8 cellular contexts compared by ENCODE assay signal in genomic region chr9:132351404-132352050, GRCh38. TPM values are rescaled to one million over a fixed set of nuclear protein-coding genes. Genes with fewer than 3 reads are reported as not detected.
DNase-seq lines count a peak whose midpoint lies in the region; ATAC-seq and TF ChIP-seq lines count a peak whose summit lies in the region.

No MANE protein-coding gene starts in this region.

- H3K79me2 ChIP-seq in parathyroid adenoma, result peaks cover 2% of the 10 kb centered on the region

- peaks cover 44% of the 10 kb centered on the region for H3K4me1 Mint-ChIP-seq in central memory CD8-positive, alpha-beta T cell

- intact Hi-C loops in left ventricle myocardium superior (cut with micrococcal nuclease), result no loop called here

- no peak for ATAC-seq in central memory CD8-positive, alpha-beta T cell (replicated peaks; ENCODE audit: extremely low read depth, poor library complexity, severe bottlenecking)
- ATAC-seq in GM18873 (IDR thresholded peaks at IDR 0.05; ENCODE audit: low FRiP score, unreplicated experiment) (no peak), HG03095 (IDR thresholded peaks at IDR 0.05; ENCODE audit: unreplicated experiment) (no peak), left ventricle myocardium superior (no peak), GM21576 (IDR thresholded peaks at IDR 0.05; ENCODE audit: unreplicated experiment) (no peak)

- H3K27me3 ChIP-seq in parathyroid adenoma (ENCODE audit: control insufficient read depth, insufficient read depth, low read length), result no peaks in the 10 kb centered on the region

- no peaks in the 10 kb centered on the region for H3K27me3 Mint-ChIP-seq in central memory CD8-positive, alpha-beta T cell

- no peak overlapping the region for H3K27ac ChIP-seq in parathyroid adenoma

- H3K4me3 ChIP-seq in GM08714 (ENCODE audit: low read length) (peak overlapping the region; percentile 86; the same call in 1 of the 2 replicates), parathyroid adenoma (ENCODE audit: low read depth, low read length) (no peak overlapping the region)

- H3K36me3 Mint-ChIP-seq in central memory CD8-positive, alpha-beta T cell (ENCODE audit: insufficient read depth), result peaks cover 62% of the 10 kb centered on the region

- no peak overlapping the region for H2AFZ ChIP-seq in parathyroid adenoma

- TF ChIP-seq CTCF in parathyroid adenoma (IDR thresholded peaks at IDR 0.05), result no peak

- peak overlapping the region; percentile 91 for H3K4me3 Mint-ChIP-seq in central memory CD8-positive, alpha-beta T cell

- H3K9me3 ChIP-seq in parathyroid adenoma (ENCODE audit: control insufficient read depth, low read length), result no peaks in the 10 kb centered on the region

- H3K9me3 Mint-ChIP-seq in central memory CD8-positive, alpha-beta T cell, result no peaks in the 10 kb centered on the region

- no peak overlapping the region for H3K9ac ChIP-seq in parathyroid adenoma

- peak overlapping the region; percentile 3 for H3K4me2 ChIP-seq in parathyroid adenoma (ENCODE audit: low read length)

- DNase-seq in NOMO-1 treated with dmso at 0.1 percent for 144 hours (lab: John Stamatoyannopoulos, UW; ENCODE audit: unreplicated experiment) (peak; percentile 10), left ventricle myocardium superior (no peak)
- no peak for DNase-seq in central memory CD8-positive, alpha-beta T cell (ENCODE audit: low spot score in 2 of 2)

- peak overlapping the region; percentile 82 for H3K27ac Mint-ChIP-seq in central memory CD8-positive, alpha-beta T cell (ENCODE audit: low read depth)

- peaks cover 2% of the 10 kb centered on the region for H3K4me1 ChIP-seq in parathyroid adenoma

- no peaks in the 10 kb centered on the region for H3K36me3 ChIP-seq in parathyroid adenoma (ENCODE audit: control insufficient read depth, insufficient read depth, low read length)

RNA-seq across cellular contexts. Expression of gene SETX, which starts 3.3 kb away (rescaled TPM):
- 22.3 TPM for total RNA-seq in left ventricle myocardium superior

RNA-seq across cellular contexts. Expression of gene TTF1, which starts 55.1 kb away (rescaled TPM):
- 19.8 TPM for total RNA-seq in left ventricle myocardium superior

RNA-seq across cellular contexts. Expression of gene CFAP77, which starts 58.5 kb away (rescaled TPM):
- 2.4 TPM for total RNA-seq in left ventricle myocardium superior
